17 cellular contexts compared by ENCODE assay signal in genomic region chr14:93015039-93015438, GRCh38.
A peak's percentile ranks its signal among the peaks of the same experiment; 100 is the strongest.
DNase-seq lines count a peak whose midpoint lies in the region; ATAC-seq and TF ChIP-seq lines count a peak whose summit lies in the region.
"Had no signal": no experiment of that assay in that cellular context is flagged by ENCODE, and none has a peak within 500 bp of the region (broad histone marks: within the 10 kb centered on the region; RNA-seq: fewer than 3 reads in every experiment).

No MANE protein-coding gene starts in this region.

- H3K27me3 ChIP-seq in breast epithelium (no peaks in the 10 kb centered on the region), layer of hippocampus (ENCODE audit: control insufficient read depth, insufficient read depth, low read length) (no peaks in the 10 kb centered on the region), tibial nerve (no peaks in the 10 kb centered on the region)

- no TSS peak for BruUV-seq in MCF 10A (replicated peaks; lab: Mats Ljungman, UMichigan)

- TF ChIP-seq CTCF in MCF 10A (IDR thresholded peaks at IDR 0.05; ENCODE audit: unreplicated experiment) = no peak
- no peak for TF ChIP-seq CTCF in breast epithelium (IDR thresholded peaks at IDR 0.05)
- TF ChIP-seq CTCF in WTC11 (IDR thresholded peaks at IDR 0.05) = no peak
- TF ChIP-seq CTCF in tibial nerve (IDR thresholded peaks at IDR 0.05) = no peak

- H3K9me3 ChIP-seq in breast epithelium (no peaks in the 10 kb centered on the region), tibial nerve (no peaks in the 10 kb centered on the region)

- no peak for TF ChIP-seq EP300 in tibial nerve (IDR thresholded peaks at IDR 0.05)

- intact Hi-C loops in MCF 10A (cut with micrococcal nuclease) = no loop called here
- intact Hi-C loops in breast epithelium (cut with DNase I; ENCODE audit: low total_unique reads) = no loop called here

- POLR2A ChIA-PET in MCF 10A (lab: Yijun Ruan, JAX) = no interaction called here
- POLR2A ChIA-PET in WTC11 (lab: Charles Lee) = no interaction called here

- H3K9me3 Mint-ChIP-seq in MCF 10A (ENCODE audit: unreplicated experiment) (no peaks in the 10 kb centered on the region), WTC11 (no peaks in the 10 kb centered on the region)

- TF ChIP-seq POLR2A in breast epithelium (IDR thresholded peaks at IDR 0.05) = no peak
- no peak for TF ChIP-seq POLR2A in tibial nerve (IDR thresholded peaks at IDR 0.05)

- H3K4me1 Mint-ChIP-seq in MCF 10A (ENCODE audit: insufficient read depth, unreplicated experiment) = peaks cover 25% of the 10 kb centered on the region
- peaks cover 42% of the 10 kb centered on the region for H3K4me1 Mint-ChIP-seq in WTC11

- peaks cover 29% of the 10 kb centered on the region for H3K36me3 Mint-ChIP-seq in MCF 10A (ENCODE audit: insufficient read depth, unreplicated experiment)
- H3K36me3 Mint-ChIP-seq in WTC11 = peaks cover 6% of the 10 kb centered on the region; the same call in 1 of the 2 replicates

- H3K4me3 ChIP-seq in breast epithelium = no peak overlapping the region
- H3K4me3 ChIP-seq in tibial nerve = no peak overlapping the region

- H3K4me1 ChIP-seq in breast epithelium = peaks cover 5 to 9% of the 10 kb centered on the region in 2 donors
- peaks cover 0 to 100% (median 90%) of the 10 kb centered on the region in 4 donors for H3K4me1 ChIP-seq in tibial nerve

- H3K36me3 ChIP-seq in breast epithelium (no peaks in the 10 kb centered on the region), tibial nerve (peaks cover 0 to 11% (median 0%) of the 10 kb centered on the region in 3 donors)

- DNase-seq in MCF 10A (ENCODE audit: unreplicated experiment) (no peak), breast epithelium (ENCODE audit: low spot score in 2 of 2) (no peak), WTC11 (ENCODE audit: low spot score) (no peak), tibial nerve (ENCODE audit: low spot score in 2 of 2) (no peak), GDM1 (lab: John Stamatoyannopoulos, UW) (no peak)
- DNase-seq: 8988T, COR-L47, DMS153, H7, NCI-H1092 treated with DMSO at 0.1 percent for 48 hours, NCI-H1694, NCI-H2107, NCI-H345, NCI-H526 treated with DMSO at 0.1 percent for 48 hours had no signal

- 72 to 77% methylated on average over 7 of the region's 7 CpGs for WGBS in tibial nerve, 2 donors

- H3K27ac ChIP-seq in breast epithelium (no peak overlapping the region), layer of hippocampus (ENCODE audit: low read depth, low read length) (peak overlapping the region; percentile 97), tibial nerve (peak overlapping the region; percentile 75 to 92 (median 82))

- no peaks in the 10 kb centered on the region for H3K27me3 Mint-ChIP-seq in MCF 10A (ENCODE audit: insufficient read depth, unreplicated experiment)
- H3K27me3 Mint-ChIP-seq in WTC11 (ENCODE audit: low read depth) = no peaks in the 10 kb centered on the region

- ATAC-seq in WTC11 (no peak), GM18520 (IDR thresholded peaks at IDR 0.05; ENCODE audit: unreplicated experiment) (no peak), GM21717 (IDR thresholded peaks at IDR 0.05; ENCODE audit: unreplicated experiment) (no peak)

- CTCF ChIA-PET in MCF 10A (lab: Yijun Ruan, JAX) = interaction anchor here (0.7 kb wide), 1 partner anchor 9 kb away, joined by 3 read pairs; no protein-coding TSS in a partner anchor
- CTCF ChIA-PET in WTC11 (lab: Charles Lee) = no interaction called here

- H3K4me3 Mint-ChIP-seq in MCF 10A (ENCODE audit: unreplicated experiment) (no peak overlapping the region), WTC11 (no peak overlapping the region)

- H3K27ac Mint-ChIP-seq in MCF 10A (ENCODE audit: low read depth, unreplicated experiment) (peak overlapping the region; percentile 81), WTC11 (peak overlapping the region; percentile 45; the same call in 1 of the 2 replicates)

TF ChIP-seq in WTC11, 78 proteins besides CTCF, POLR2A, EP300 and RAD21:
- TF ChIP-seq SP1 (CRISPR knock-in tag; conservative IDR thresholded peaks at IDR 0.05) (no peak), SOX15 (CRISPR knock-in tag; IDR thresholded peaks at IDR 0.05) (no peak), CDX4 (CRISPR knock-in tag; IDR thresholded peaks at IDR 0.05; ENCODE audit: borderline replicate concordance) (no peak), CREM (CRISPR knock-in tag; IDR thresholded peaks at IDR 0.05) (no peak), ATF1 (CRISPR knock-in tag; IDR thresholded peaks at IDR 0.05) (no peak), JAZF1 (CRISPR knock-in tag; IDR thresholded peaks at IDR 0.05) (no peak), TEAD4 (CRISPR knock-in tag; IDR thresholded peaks at IDR 0.05) (no peak), ZNF396 (CRISPR knock-in tag; IDR thresholded peaks at IDR 0.05; ENCODE audit: borderline replicate concordance) (no peak), ZNF219 (CRISPR knock-in tag; IDR thresholded peaks at IDR 0.05; ENCODE audit: borderline replicate concordance) (no peak), ETV6 (CRISPR knock-in tag; IDR thresholded peaks at IDR 0.05) (no peak), SMAD3 (CRISPR knock-in tag; IDR thresholded peaks at IDR 0.05; ENCODE audit: borderline replicate concordance) (no peak), OVOL2 (CRISPR knock-in tag; IDR thresholded peaks at IDR 0.05; ENCODE audit: borderline replicate concordance) (no peak), GTF2I (CRISPR knock-in tag; conservative IDR thresholded peaks at IDR 0.05) (no peak), GRHL2 (CRISPR knock-in tag; IDR thresholded peaks at IDR 0.05; ENCODE audit: insufficient replicate concordance, severe bottlenecking) (no peak), ZNF263 (CRISPR knock-in tag; IDR thresholded peaks at IDR 0.05; ENCODE audit: low read depth) (no peak), TEAD1 (CRISPR knock-in tag; IDR thresholded peaks at IDR 0.05) (no peak), NFATC4 (CRISPR knock-in tag; IDR thresholded peaks at IDR 0.05) (no peak)
- TF ChIP-seq, protein P1, sequence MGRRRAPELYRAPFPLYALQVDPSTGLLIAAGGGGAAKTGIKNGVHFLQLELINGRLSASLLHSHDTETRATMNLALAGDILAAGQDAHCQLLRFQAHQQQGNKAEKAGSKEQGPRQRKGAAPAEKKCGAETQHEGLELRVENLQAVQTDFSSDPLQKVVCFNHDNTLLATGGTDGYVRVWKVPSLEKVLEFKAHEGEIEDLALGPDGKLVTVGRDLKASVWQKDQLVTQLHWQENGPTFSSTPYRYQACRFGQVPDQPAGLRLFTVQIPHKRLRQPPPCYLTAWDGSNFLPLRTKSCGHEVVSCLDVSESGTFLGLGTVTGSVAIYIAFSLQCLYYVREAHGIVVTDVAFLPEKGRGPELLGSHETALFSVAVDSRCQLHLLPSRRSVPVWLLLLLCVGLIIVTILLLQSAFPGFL (CRISPR knock-in tag; IDR thresholded peaks at IDR 0.05; ENCODE audit: borderline replicate concordance) = no peak
- TF ChIP-seq, protein P2, sequence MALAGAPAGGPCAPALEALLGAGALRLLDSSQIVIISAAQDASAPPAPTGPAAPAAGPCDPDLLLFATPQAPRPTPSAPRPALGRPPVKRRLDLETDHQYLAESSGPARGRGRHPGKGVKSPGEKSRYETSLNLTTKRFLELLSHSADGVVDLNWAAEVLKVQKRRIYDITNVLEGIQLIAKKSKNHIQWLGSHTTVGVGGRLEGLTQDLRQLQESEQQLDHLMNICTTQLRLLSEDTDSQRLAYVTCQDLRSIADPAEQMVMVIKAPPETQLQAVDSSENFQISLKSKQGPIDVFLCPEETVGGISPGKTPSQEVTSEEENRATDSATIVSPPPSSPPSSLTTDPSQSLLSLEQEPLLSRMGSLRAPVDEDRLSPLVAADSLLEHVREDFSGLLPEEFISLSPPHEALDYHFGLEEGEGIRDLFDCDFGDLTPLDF (CRISPR knock-in tag; IDR thresholded peaks at IDR 0.05) = no peak

Comparison
In these comparisons a context has a peak if more than half of its experiments do, and no peak if none do; other contexts are left out.
1. H3K27ac ChIP-seq: peak in layer of hippocampus (single experiment) and tibial nerve (4 of 4); none in breast epithelium (0 of 2).